In the genomic region with DNA sequence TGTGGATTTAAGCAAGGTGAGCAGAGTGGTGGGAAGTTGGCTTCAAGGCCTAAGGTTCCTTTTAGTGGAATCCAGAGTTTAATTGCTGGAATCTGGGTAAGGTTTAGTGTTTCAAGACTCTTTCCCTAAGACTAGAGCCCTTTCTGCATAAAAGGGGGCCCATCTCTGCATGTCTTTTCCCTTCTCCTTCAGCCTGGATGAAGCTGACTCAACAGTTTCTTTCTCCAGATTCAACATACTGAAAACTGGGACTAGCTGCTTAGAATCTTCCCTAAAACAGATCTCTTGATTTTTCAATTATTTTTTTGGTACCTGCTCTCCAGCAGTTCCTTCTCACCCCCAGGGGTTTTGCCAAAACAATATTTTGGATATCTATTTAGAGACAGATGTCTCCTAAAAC, we compare ENCODE assay signal across 22 cellular contexts. TPM values are rescaled to one million over a fixed set of nuclear protein-coding genes. Genes with fewer than 3 reads are reported as not detected.
DNase-seq lines count a peak whose midpoint lies in the region; ATAC-seq, FAIRE-seq and TF ChIP-seq lines count a peak whose summit lies in the region.
"Had no signal": no experiment of that assay in that cellular context is flagged by ENCODE, and none has a peak within 500 bp of the region (broad histone marks: within the 10 kb centered on the region; RNA-seq: fewer than 3 reads in every experiment).

No MANE protein-coding gene starts in this region.

- H3K36me3 ChIP-seq in K562 (ENCODE audit: control insufficient read depth, insufficient read depth, low read length) (no peaks in the 10 kb centered on the region), esophagus squamous epithelium (no peaks in the 10 kb centered on the region), H7 (replicated peaks; ENCODE audit: control insufficient read depth, insufficient read depth, low read length) (no peaks in the 10 kb centered on the region)
- H3K36me3 ChIP-seq: BLaER1 treated with 17β-estradiol and CSF1 and Interleukin-3, amounts not matched to agents 10 nM and 100 nM had no signal

- H3K9me3 ChIP-seq in A549 = no peaks in the 10 kb centered on the region
- H3K9me3 ChIP-seq in H9 (ENCODE audit: control insufficient read depth, low read depth, low read length) = no peaks in the 10 kb centered on the region
- H3K9me3 ChIP-seq in K562 (replicated peaks; ENCODE audit: control insufficient read depth, insufficient read depth, low read depth, low read length) = no peaks in the 10 kb centered on the region
- H3K9me3 ChIP-seq in esophagus squamous epithelium = no peaks in the 10 kb centered on the region
- H3K9me3 ChIP-seq: BLaER1 treated with 17β-estradiol and CSF1 and Interleukin-3, amounts not matched to agents 10 nM and 100 nM; Caco-2 had no signal

- TF ChIP-seq RAD21 in A549 (conservative IDR thresholded peaks at IDR 0.05 in 1 of 2, IDR thresholded peaks at IDR 0.05 in 1 of 2) (no peak), K562 (CRISPR knock-in tag; conservative IDR thresholded peaks at IDR 0.05 in 1 of 2, IDR thresholded peaks at IDR 0.05 in 1 of 2) (no peak)

- no peak overlapping the region for H4K5ac ChIP-seq in H9 (ENCODE audit: insufficient read length, low read depth, low read length)

- H4K20me1 ChIP-seq in H9 (ENCODE audit: control insufficient read depth, insufficient read depth, insufficient read length) (no peaks in the 10 kb centered on the region), K562 (replicated peaks; ENCODE audit: control insufficient read depth, insufficient read depth, low read length) (no peaks in the 10 kb centered on the region)
- H4K20me1 ChIP-seq: BLaER1 treated with 17β-estradiol and CSF1 and Interleukin-3, amounts not matched to agents 10 nM and 100 nM had no signal

- H2BK12ac ChIP-seq in H9 (ENCODE audit: insufficient read length, low read depth, low read length) = no peak overlapping the region

- H3K27me3 ChIP-seq in H9 (ENCODE audit: insufficient read depth, low read length) (no peaks in the 10 kb centered on the region), K562 (ENCODE audit: control insufficient read depth in 2 of 2, insufficient read depth in 2 of 2, low read length in 2 of 2) (peaks cover 5 to 11% of the 10 kb centered on the region in 2 experiments; a peak in 4 of 5 replicates), esophagus squamous epithelium (peaks cover 0 to 12% (median 0%) of the 10 kb centered on the region in 4 donors), H7 (ENCODE audit: control insufficient read depth, insufficient read depth, low read length) (no peaks in the 10 kb centered on the region)
- H3K27me3 ChIP-seq: BLaER1 treated with 17β-estradiol and CSF1 and Interleukin-3, amounts not matched to agents 10 nM and 100 nM had no signal

- H3K4me1 ChIP-seq in A549 = peaks cover 9% of the 10 kb centered on the region; the same call in 2 of the 3 replicates
- H3K4me1 ChIP-seq in H9 (ENCODE audit: insufficient read depth, low read length) = no peaks in the 10 kb centered on the region; the same call in none of the 2 replicates
- no peaks in the 10 kb centered on the region for H3K4me1 ChIP-seq in K562 (replicated peaks in 1 of 2; ENCODE audit: control insufficient read depth in 2 of 2, insufficient read depth in 2 of 2, low read length in 2 of 2)
- H3K4me1 ChIP-seq in esophagus squamous epithelium = no peaks in the 10 kb centered on the region
- H3K4me1 ChIP-seq: BLaER1 treated with 17β-estradiol and CSF1 and Interleukin-3, amounts not matched to agents 10 nM and 100 nM had no signal

- TF ChIP-seq CTCF in A549 (IDR thresholded peaks at IDR 0.05) = no peak
- TF ChIP-seq CTCF in H9 (conservative IDR thresholded peaks at IDR 0.05) = no peak
- no peak for TF ChIP-seq CTCF in K562 (IDR thresholded peaks at IDR 0.05 in 2 of 3, conservative IDR thresholded peaks at IDR 0.05 in 1 of 3; ENCODE audit: insufficient read depth in 2 of 3, low read depth in 1 of 3, low read length in 3 of 3)
- no peak for TF ChIP-seq CTCF in esophagus squamous epithelium (IDR thresholded peaks at IDR 0.05)

- H3K4me2 ChIP-seq in A549 = no peak overlapping the region
- no peak overlapping the region for H3K4me2 ChIP-seq in H9 (ENCODE audit: insufficient read depth, insufficient read length, low read length)
- H3K4me2 ChIP-seq in K562 (ENCODE audit: insufficient read depth, low read length) = no peak overlapping the region
- H3K4me2 ChIP-seq: BLaER1 treated with 17β-estradiol and CSF1 and Interleukin-3, amounts not matched to agents 10 nM and 100 nM had no signal

- no peak for DNase-seq in A549 (ENCODE audit: low read depth in 1 of 2, low spot score in 1 of 2)
- no peak for DNase-seq in H9
- no peak for DNase-seq in K562 (ENCODE audit: extremely low read depth in 1 of 4, low spot score in 3 of 4)
- no peak for DNase-seq in esophagus squamous epithelium (lab: John Stamatoyannopoulos, UW)
- no peak for DNase-seq in H7
- DNase-seq: 8988T; AML-193; Caco-2; Calu3; CD4-positive, alpha-beta T cell; CD8-positive, alpha-beta T cell; DMS79 treated with DMSO at 0.1 percent for 48 hours; GF-D8 had no signal

- no peak for TF ChIP-seq POLR2A in A549 (IDR thresholded peaks at IDR 0.05; ENCODE audit: low read length)
- TF ChIP-seq POLR2A in K562 (conservative IDR thresholded peaks at IDR 0.05) = no peak
- TF ChIP-seq POLR2A in esophagus squamous epithelium (IDR thresholded peaks at IDR 0.05) = no peak

- H3K27me3 Mint-ChIP-seq in H9 (ENCODE audit: low read depth) = no peaks in the 10 kb centered on the region
- H3K27me3 Mint-ChIP-seq: B cell; CD4-positive, alpha-beta T cell had no signal

- POLR2A ChIA-PET in A549 (lab: Yijun Ruan, JAX) = no interaction called here
- POLR2A ChIA-PET in K562 (lab: Yijun Ruan, JAX) = interaction anchor here (0.8 to 1.8 kb wide), 3 partner anchors 12 to 90 kb away, joined by 3 to 4 read pairs (median 3); no protein-coding TSS in a partner anchor

- peaks cover 0 to 53% (median 48%) of the 10 kb centered on the region in 3 experiments; a peak in 6 of 7 replicates for H3K36me3 Mint-ChIP-seq in H9 (ENCODE audit: insufficient read depth in 1 of 3, low read depth in 3 of 3)

- H4K8ac ChIP-seq in H9 (replicated peaks; ENCODE audit: insufficient read length, low read depth, low read length) = no peak overlapping the region

- H3K18ac ChIP-seq in H9 (ENCODE audit: insufficient read length, low read depth, low read length) = no peak overlapping the region

- CTCF ChIA-PET in A549 (lab: Yijun Ruan, JAX) = interaction anchor here (0.6 kb wide), 3 partner anchors 11 to 19 kb away, joined by 3 to 4 read pairs (median 3); no protein-coding TSS in a partner anchor
- CTCF ChIA-PET in K562 (lab: Yijun Ruan, JAX; ENCODE audit: low intra/inter-chr PET ratio) = interaction anchor here (0.5 kb wide), 1 partner anchor 35 kb away, joined by 3 read pairs; no protein-coding TSS in a partner anchor

- H3K79me2 ChIP-seq in H9 (ENCODE audit: insufficient read depth, low read length) = no peaks in the 10 kb centered on the region
- H3K79me2 ChIP-seq in K562 (ENCODE audit: control insufficient read depth, insufficient read depth, low read length) = no peaks in the 10 kb centered on the region

- H3K9ac ChIP-seq in H9 (ENCODE audit: extremely low read depth, insufficient read length, low read length) (no peak overlapping the region), K562 (ENCODE audit: insufficient read depth in 1 of 2, low read depth in 2 of 2, low read length in 2 of 2) (no peak overlapping the region)
- H3K9ac ChIP-seq: BLaER1 treated with 17β-estradiol and CSF1 and Interleukin-3, amounts not matched to agents 10 nM and 100 nM had no signal

- H2BK15ac ChIP-seq in H9 (ENCODE audit: low read depth, low read length) = no peak overlapping the region

- H3K4ac ChIP-seq in H9 (ENCODE audit: low read depth, low read length) = no peak overlapping the region

- H2AK5ac ChIP-seq in H9 (ENCODE audit: insufficient read length, low read length) = no peak overlapping the region

- H4K91ac ChIP-seq in H9 (ENCODE audit: insufficient read length, low read depth, low read length) = no peak overlapping the region

- no peak for ATAC-seq in A549
- no peak for ATAC-seq in K562
- no peak for ATAC-seq in GM19452 (IDR thresholded peaks at IDR 0.05; ENCODE audit: unreplicated experiment)
- ATAC-seq: CD8-positive, alpha-beta T cell had no signal

- FAIRE-seq in A549 (lab: Jason Lieb, UNC) (no peak), K562 (lab: Jason Lieb, UNC) (no peak)
- FAIRE-seq: A204.1, D721Med, G401.6, GM12891, GM18507 had no signal

- H3K27ac ChIP-seq in A549 (no peak overlapping the region), H9 (ENCODE audit: insufficient read length, low read depth, low read length) (no peak overlapping the region), K562 (ENCODE audit: extremely low read depth, low read depth, low read length) (no peak overlapping the region), esophagus squamous epithelium (no peak overlapping the region)
- H3K27ac ChIP-seq: BLaER1 treated with 17β-estradiol and CSF1 and Interleukin-3, amounts not matched to agents 10 nM and 100 nM; C4-2B had no signal

- intact Hi-C loops in K562 (cut with micrococcal nuclease) (no loop called here), esophagus squamous epithelium (cut with DNase I) (no loop called here)

- H3K4me1 Mint-ChIP-seq in H9 = peaks cover 34 to 39% of the 10 kb centered on the region in 2 experiments
- H3K4me1 Mint-ChIP-seq: B cell had no signal

- H2BK120ac ChIP-seq in H9 (ENCODE audit: low read depth, low read length, poor library complexity, severe bottlenecking) = no peak overlapping the region

- H2BK5ac ChIP-seq in H9 (ENCODE audit: insufficient read length, low read length) = no peak overlapping the region

- peak overlapping the region in 2 of 3 experiments; percentile 20 to 46; a peak in 2 of 7 replicates for H3K27ac Mint-ChIP-seq in H9
- H3K27ac Mint-ChIP-seq: B cell; CD4-positive, alpha-beta T cell; CD8-positive, alpha-beta T cell had no signal

- H3K4me3 ChIP-seq in A549 (no peak overlapping the region), K562 (no peak overlapping the region), esophagus squamous epithelium (no peak overlapping the region), H7 (ENCODE audit: insufficient read depth, low read depth, low read length) (no peak overlapping the region)
- H3K4me3 ChIP-seq: BLaER1 treated with 17β-estradiol and CSF1 and Interleukin-3, amounts not matched to agents 10 nM and 100 nM had no signal

- no peak overlapping the region for H3K4me3 Mint-ChIP-seq in H9
- H3K4me3 Mint-ChIP-seq: B cell; CD4-positive, alpha-beta T cell; CD8-positive, alpha-beta T cell had no signal

- in situ Hi-C loops in K562 (cut with MboI) = no loop called here

- H3K9me3 Mint-ChIP-seq in H9 = no peaks in the 10 kb centered on the region
- H3K9me3 Mint-ChIP-seq: CD4-positive, alpha-beta T cell; CD8-positive, alpha-beta T cell had no signal

- no peak overlapping the region for H3K56ac ChIP-seq in H9 (ENCODE audit: insufficient read length, low read depth, low read length)

- H3K79me1 ChIP-seq in H9 (ENCODE audit: insufficient read depth, low read depth, low read length, poor library complexity, severe bottlenecking) = no peaks in the 10 kb centered on the region

- no peak overlapping the region for H2BK20ac ChIP-seq in H9 (ENCODE audit: low read depth, low read length, poor library complexity, severe bottlenecking)

- no peaks in the 10 kb centered on the region for H3K23me2 ChIP-seq in H9 (ENCODE audit: insufficient read length, low read depth, low read length, poor library complexity, severe bottlenecking)

- BruUV-seq in K562 (replicated peaks; lab: Mats Ljungman, UMichigan) = no TSS peak

- H3K23ac ChIP-seq in H9 (ENCODE audit: insufficient read length, low read depth, low read length) = no peak overlapping the region

- no peak for TF ChIP-seq EP300 in A549 (IDR thresholded peaks at IDR 0.05)
- no peak for TF ChIP-seq EP300 in K562 (IDR thresholded peaks at IDR 0.05; ENCODE audit: low read length)

- no peak overlapping the region for H3K14ac ChIP-seq in H9 (ENCODE audit: insufficient read depth, low read length)

- H2AFZ ChIP-seq in H9 (ENCODE audit: low read length) (no peak overlapping the region), K562 (ENCODE audit: low read depth, low read length) (no peak overlapping the region)

- no peak overlapping the region for H3T11ph ChIP-seq in H9 (ENCODE audit: low read length)

- no peaks in the 10 kb centered on the region for H3K9me1 ChIP-seq in K562 (ENCODE audit: control insufficient read depth, insufficient read depth, low read length)

RNA-seq across cellular contexts. Expression of a gene that starts 34.0 kb away (rescaled TPM):
- 1.7 and 2.3 TPM in 2 replicates for polyA plus RNA-seq in A549 (2011; rRNA removed)
- polyA plus RNA-seq in A549 (2012; cell fraction: cytosol; rRNA removed) = 0.66 and 0.79 TPM in 2 replicates
- polyA plus RNA-seq in A549 (2012; cell fraction: nucleus; rRNA removed) = 1.3 and 2.0 TPM in 2 replicates
- polyA plus RNA-seq in A549 (2017; fragmentation: RNase III; extraction: RNeasy Plus Mini Kit Qiagen cat#74134 plus additional on column Dnase treatment) = 1.1 to 1.6 TPM (median 1.4 TPM) in 3 replicates
- 2.6 and 3.3 TPM in 2 replicates for polyA minus RNA-seq in A549 (2011; rRNA and poly(A)+ RNA removed)
- 18.0 and 26.3 TPM in 2 replicates for total RNA-seq in H9 (2021)
- 0.51 and 0.88 TPM in 2 replicates for total RNA-seq in K562 (2011; cell fraction: chromatin; rRNA removed; ENCODE audit: low replicate concordance)
- 0.33 and 0.39 TPM in 2 replicates for total RNA-seq in K562 (2011; cell fraction: nucleolus; rRNA removed)
- 0.31 TPM in 1 of 2 replicates, not detected in the other for total RNA-seq in K562 (2011; cell fraction: nucleoplasm; rRNA removed)
- 0.04 and 1.5 TPM in 2 replicates for total RNA-seq in K562 (2014; rRNA removed)
- total RNA-seq in K562 (2014; rRNA removed; fragmentation: Illumina TruSeq; extraction: Trizol) = 0.04 and 0.06 TPM in 2 replicates
- 0.07 and 0.41 TPM in 2 replicates for total RNA-seq in K562 (2015; rRNA removed; fragmentation: Illumina TruSeq; extraction: Trizol)
- total RNA-seq in K562 (2021) = not detected in 2 replicates
- polyA plus RNA-seq in K562 (2011; rRNA removed) = 0.35 and 0.62 TPM in 2 replicates
- polyA plus RNA-seq in K562 (2011; cell fraction: cytosol; rRNA removed) = 0.22 and 0.51 TPM in 2 replicates
- polyA plus RNA-seq in K562 (2011; cell fraction: nucleus; rRNA removed) = 0.70 and 0.79 TPM in 2 replicates
- 0.08 and 0.10 TPM in 2 replicates for polyA plus RNA-seq in K562 (2012)
- 0.15 and 0.25 TPM in 2 replicates for polyA plus RNA-seq in K562 (2014; fragmentation: Illumina TruSeq; extraction: Trizol)
- polyA plus RNA-seq in K562 (2014; fragmentation: Nextera tagmentation; extraction: Ambion mirVana) = under 1 TPM in 1 of 2 experiments, not detected in 1; 0.06 TPM
- 0.12 and 0.24 TPM in 2 replicates for polyA plus RNA-seq in K562 (2014; rRNA removed)
- polyA minus RNA-seq in K562 (2011; rRNA and poly(A)+ RNA removed) = 0.25 and 0.33 TPM in 2 replicates
- polyA minus RNA-seq in K562 (2011; cell fraction: cytosol; rRNA and poly(A)+ RNA removed) = not detected in 2 replicates
- 0.13 and 0.78 TPM in 2 replicates for polyA minus RNA-seq in K562 (2011; cell fraction: nucleus; rRNA and poly(A)+ RNA removed)
- under 1 TPM; 0.04 to 0.22 (median 0.15) TPM for total RNA-seq in esophagus squamous epithelium
- total RNA-seq in H7 (2014; rRNA removed; shearing (Covaris generic)) = 3.9 and 4.6 TPM in 2 replicates
